Comparison of ENCODE assay signal across 14 cellular contexts in genomic region chr14:89011727-89012271, GRCh38.
A peak's percentile ranks its signal among the peaks of the same experiment; 100 is the strongest.
DNase-seq lines count a peak whose midpoint lies in the region; ATAC-seq and TF ChIP-seq lines count a peak whose summit lies in the region.
"Had no signal": no experiment of that assay in that cellular context is flagged by ENCODE, and none has a peak within 500 bp of the region (broad histone marks: within the 10 kb centered on the region; RNA-seq: fewer than 3 reads in every experiment).

No MANE protein-coding gene starts in this region.

- no peaks in the 10 kb centered on the region for H3K79me2 ChIP-seq in osteoblast (ENCODE audit: insufficient read depth, low read length)

- no peaks in the 10 kb centered on the region for H3K4me1 ChIP-seq in osteoblast (ENCODE audit: insufficient read depth, low read length)
- no peaks in the 10 kb centered on the region for H3K4me1 ChIP-seq in right cardiac atrium (ENCODE audit: control insufficient read depth, insufficient read depth, low read length)

- peaks cover 6% of the 10 kb centered on the region for H3K4me1 Mint-ChIP-seq in mesothelial cell of epicardium
- H3K4me1 Mint-ChIP-seq in activated CD4-positive, alpha-beta memory T cell treated with anti-CD3 and anti-CD28 coated beads, Interleukin-2, amount 10 ng/mL, durations not matched to agents 7 days and 5 days = no peaks in the 10 kb centered on the region
- H3K4me1 Mint-ChIP-seq: memory B cell had no signal

- H3K9me3 Mint-ChIP-seq in mesothelial cell of epicardium = peaks cover 9% of the 10 kb centered on the region
- no peaks in the 10 kb centered on the region for H3K9me3 Mint-ChIP-seq in activated CD4-positive, alpha-beta memory T cell treated with anti-CD3 and anti-CD28 coated beads, Interleukin-2, amount 10 ng/mL, durations not matched to agents 7 days and 5 days
- H3K9me3 Mint-ChIP-seq: memory B cell had no signal

- WGBS in right cardiac atrium = 81% methylated on average over 6 of the region's 6 CpGs

- peaks cover 1% of the 10 kb centered on the region for H3K27me3 Mint-ChIP-seq in mesothelial cell of epicardium (ENCODE audit: low read depth)
- peaks cover 15% of the 10 kb centered on the region for H3K27me3 Mint-ChIP-seq in activated CD4-positive, alpha-beta memory T cell treated with anti-CD3 and anti-CD28 coated beads, Interleukin-2, amount 10 ng/mL, durations not matched to agents 7 days and 5 days

- H3K27me3 ChIP-seq in osteoblast (ENCODE audit: insufficient read depth, low read length) = no peaks in the 10 kb centered on the region
- H3K27me3 ChIP-seq in right cardiac atrium (ENCODE audit: control insufficient read depth, insufficient read depth) = no peaks in the 10 kb centered on the region

- H3K36me3 ChIP-seq in osteoblast (ENCODE audit: insufficient read depth, low read length) = no peaks in the 10 kb centered on the region

- DNase-seq in DMS53 (lab: John Stamatoyannopoulos, UW) (peak; percentile 61), SHP77 treated with DMSO at 0.1 percent for 48 hours (lab: John Stamatoyannopoulos, UW) (peak; percentile 56), epithelial cell of proximal tubule (ENCODE audit: low read depth) (no peak), osteoblast (ENCODE audit: insufficient read length, low spot score, missing footprints) (no peak), mesothelial cell of epicardium (ENCODE audit: low spot score in 2 of 2, unreplicated experiment in 2 of 2) (no peak), right cardiac atrium (no peak), NCI-H526 (lab: John Stamatoyannopoulos, UW) (no peak)
- DNase-seq in activated CD4-positive, alpha-beta memory T cell treated with anti-CD3 and anti-CD28 coated beads, Interleukin-2, amount 10 ng/mL, durations not matched to agents 7 days and 5 days = no peak
- DNase-seq: activated CD4-positive, CD25-positive, alpha-beta regulatory T cell; dermis blood vessel endothelial cell; NCI-H2171; NK-92 treated with Interleukin-12 subunit alpha and Interleukin-12 subunit beta, amount 100 ng/mL, for 24 hours; stimulated activated naive CD8-positive, alpha-beta T cell treated with anti-CD3 and anti-CD28 coated beads, Interleukin-15, Interleukin-2, amounts not matched to agents 100 U/mL and 50 U/mL, for 24 hours had no signal

- no peaks in the 10 kb centered on the region for H4K20me1 ChIP-seq in osteoblast (ENCODE audit: insufficient read depth, low read length)

- intact Hi-C loops in right cardiac atrium (cut with DNase I) = no loop called here

- peak overlapping the region; percentile 20 for H2AFZ ChIP-seq in osteoblast (ENCODE audit: low read length)

- no peak overlapping the region for H3K27ac Mint-ChIP-seq in mesothelial cell of epicardium
- no peak overlapping the region for H3K27ac Mint-ChIP-seq in activated CD4-positive, alpha-beta memory T cell treated with anti-CD3 and anti-CD28 coated beads, Interleukin-2, amount 10 ng/mL, durations not matched to agents 7 days and 5 days
- H3K27ac Mint-ChIP-seq: memory B cell had no signal

- no peak for ATAC-seq in right cardiac atrium
- ATAC-seq: stimulated activated naive CD8-positive, alpha-beta T cell treated with anti-CD3 and anti-CD28 coated beads, Interleukin-15, Interleukin-2, amounts not matched to agents 100 U/mL and 50 U/mL, for 24 hours had no signal

- no peaks in the 10 kb centered on the region for H3K36me3 Mint-ChIP-seq in mesothelial cell of epicardium
- no peaks in the 10 kb centered on the region for H3K36me3 Mint-ChIP-seq in activated CD4-positive, alpha-beta memory T cell treated with anti-CD3 and anti-CD28 coated beads, Interleukin-2, amount 10 ng/mL, durations not matched to agents 7 days and 5 days (ENCODE audit: low read depth)
- H3K36me3 Mint-ChIP-seq: memory B cell had no signal

- peak overlapping the region; percentile 28 for H3K4me3 ChIP-seq in epithelial cell of proximal tubule (ENCODE audit: low read depth, low read length)
- no peak overlapping the region for H3K4me3 ChIP-seq in osteoblast (ENCODE audit: insufficient read depth, low read length)
- no peak overlapping the region for H3K4me3 ChIP-seq in right cardiac atrium (ENCODE audit: low read length)

- H3K9me3 ChIP-seq in osteoblast (ENCODE audit: low read depth, low read length) (no peaks in the 10 kb centered on the region), right cardiac atrium (ENCODE audit: control insufficient read depth, low read length) (no peaks in the 10 kb centered on the region)

- no peak overlapping the region for H3K4me3 Mint-ChIP-seq in mesothelial cell of epicardium
- no peak overlapping the region for H3K4me3 Mint-ChIP-seq in activated CD4-positive, alpha-beta memory T cell treated with anti-CD3 and anti-CD28 coated beads, Interleukin-2, amount 10 ng/mL, durations not matched to agents 7 days and 5 days
- H3K4me3 Mint-ChIP-seq: memory B cell had no signal

- H3K4me2 ChIP-seq in osteoblast (ENCODE audit: insufficient read depth, low read length) = no peak overlapping the region

- H3K27ac ChIP-seq in osteoblast (ENCODE audit: low read depth, low read length) (no peak overlapping the region), right cardiac atrium (ENCODE audit: low read length) (no peak overlapping the region)

- TF ChIP-seq CTCF in epithelial cell of proximal tubule (conservative IDR thresholded peaks at IDR 0.05; ENCODE audit: low read depth, low read length) (no peak), osteoblast (IDR thresholded peaks at IDR 0.05; ENCODE audit: extremely low read depth, low read depth, low read length) (no peak), mesothelial cell of epicardium (IDR thresholded peaks at IDR 0.05; ENCODE audit: unreplicated experiment) (no peak)

- CTCF ChIA-PET in activated CD4-positive, alpha-beta memory T cell treated with anti-CD3 and anti-CD28 coated beads, Interleukin-2, amount 10 ng/mL, durations not matched to agents 7 days and 5 days (lab: Charles Lee) = interaction anchor here (1.2 kb wide), 1 partner anchor 16 kb away, joined by 3 read pairs; no protein-coding TSS in a partner anchor

- POLR2A ChIA-PET in activated CD4-positive, alpha-beta memory T cell treated with anti-CD3 and anti-CD28 coated beads, Interleukin-2, amount 10 ng/mL, durations not matched to agents 7 days and 5 days (lab: Charles Lee) = no interaction called here

Comparison
In these comparisons a context has a peak if more than half of its experiments do, and no peak if none do; other contexts are left out.
1. DNase-seq: peak in DMS53 (single experiment) and SHP77 treated with DMSO at 0.1 percent for 48 hours (single experiment); none in epithelial cell of proximal tubule (single experiment), osteoblast (single experiment), mesothelial cell of epicardium (0 of 2), right cardiac atrium (0 of 3), activated CD4-positive, alpha-beta memory T cell treated with anti-CD3 and anti-CD28 coated beads, Interleukin-2, amount 10 ng/mL, durations not matched to agents 7 days and 5 days (single experiment) and NCI-H526 (0 of 2).